Comparison of ENCODE assay signal across 8 cellular contexts in genomic region chr13:45417790-45418534, GRCh38. TPM values are rescaled to one million over a fixed set of nuclear protein-coding genes. Genes with fewer than 3 reads are reported as not detected.
DNase-seq lines count a peak whose midpoint lies in the region; ATAC-seq, FAIRE-seq and TF ChIP-seq lines count a peak whose summit lies in the region.

Gene SLC25A30, minus strand, starts transcription at chr13:45418373. Its CDS starts 6,948 bp downstream, at chr13:45411425.

- peak within 1 kb of the TSS; percentile 93 for H2AFZ ChIP-seq in smooth muscle cell (ENCODE audit: low read depth)

- H4K20me1 ChIP-seq in smooth muscle cell (ENCODE audit: low read depth) = no peaks in the 10 kb centered on the region

- H3K4me3 ChIP-seq in A549 (peak within 1 kb of the TSS; percentile 56), WI38 (ENCODE audit: low read depth, low read length) (peak within 1 kb of the TSS; percentile 81), bronchial epithelial cell (ENCODE audit: low read depth, low read length) (peak within 1 kb of the TSS; percentile 65), smooth muscle cell (peak within 1 kb of the TSS; percentile 68)

- H3K36me3 ChIP-seq in bronchial epithelial cell (ENCODE audit: control insufficient read depth, insufficient read depth, low read length) (no peaks in the 10 kb centered on the region), smooth muscle cell (ENCODE audit: low read depth) (no peaks in the 10 kb centered on the region)

- POLR2A ChIA-PET in A549 (lab: Yijun Ruan, JAX) = interaction anchor here (0.9 to 2.5 kb wide), 4 partner anchors 24 to 76 kb away, joined by 3 to 15 read pairs (median 4); partner anchors contain the start of gene COG3

- H3K4me2 ChIP-seq in A549 (peak within 1 kb of the TSS; percentile 81), smooth muscle cell (peak within 1 kb of the TSS; percentile 86)

- H3K79me2 ChIP-seq in smooth muscle cell (ENCODE audit: low read depth) = no peaks in the 10 kb centered on the region

- H3K27ac ChIP-seq in A549 (peak within 1 kb of the TSS; percentile 66 to 96), smooth muscle cell (ENCODE audit: low read depth) (peak within 1 kb of the TSS; percentile 49)

- DNase-seq in A549 (ENCODE audit: low read depth in 1 of 2, low spot score in 1 of 2) (peak; percentile 76 to 90), NCI-H2196 treated with DMSO at 0.1 percent for 48 hours (lab: John Stamatoyannopoulos, UW; ENCODE audit: unreplicated experiment) (peak; percentile 37), bronchial epithelial cell (ENCODE audit: low read depth) (peak; percentile 72), iPS-NIHi11 (ENCODE audit: low spot score) (peak; percentile 92), smooth muscle cell (lab: John Stamatoyannopoulos, UW; ENCODE audit: unreplicated experiment) (peak; percentile 79)

- peak; percentile 96 to 97 for ATAC-seq in A549
- ATAC-seq in GM18858 (IDR thresholded peaks at IDR 0.05; ENCODE audit: unreplicated experiment) = peak; percentile 69
- peak; percentile 92 for ATAC-seq in HG03066 (IDR thresholded peaks at IDR 0.05; ENCODE audit: low read depth, unreplicated experiment)

- H3K9me3 ChIP-seq in A549 (no peaks in the 10 kb centered on the region), smooth muscle cell (replicated peaks; ENCODE audit: low read depth) (no peaks in the 10 kb centered on the region)

- TF ChIP-seq POLR2A in A549 (IDR thresholded peaks at IDR 0.05; ENCODE audit: low read length) = peak; percentile 52

- no peak for TF ChIP-seq EP300 in A549 (IDR thresholded peaks at IDR 0.05)

- CTCF ChIA-PET in A549 (lab: Yijun Ruan, JAX) = interaction anchor here (1.2 to 2.6 kb wide), 5 partner anchors 10 to 46 kb away, joined by 3 to 7 read pairs (median 4); no protein-coding TSS in a partner anchor

- 2% methylated on average over 9 of the region's 64 CpGs for WGBS in A549 (ENCODE audit: missing lambda C conversion rate)
- WGBS in smooth muscle cell (ENCODE audit: low lambda C conversion rate) = 2% methylated on average over 61 of the region's 64 CpGs

- H3K27me3 ChIP-seq in bronchial epithelial cell (ENCODE audit: control insufficient read depth, insufficient read depth, low read length) (no peaks in the 10 kb centered on the region), smooth muscle cell (ENCODE audit: low read depth) (no peaks in the 10 kb centered on the region)

- H3K4me1 ChIP-seq in A549 (peaks cover 33% of the 10 kb centered on the region), smooth muscle cell (ENCODE audit: low read depth) (no peaks in the 10 kb centered on the region)

- no peak for TF ChIP-seq RAD21 in A549 (conservative IDR thresholded peaks at IDR 0.05 in 1 of 2, IDR thresholded peaks at IDR 0.05 in 1 of 2)

- TF ChIP-seq CTCF in A549 (IDR thresholded peaks at IDR 0.05) (no peak), WI38 (IDR thresholded peaks at IDR 0.05; ENCODE audit: low read depth, low read length) (no peak), bronchial epithelial cell (IDR thresholded peaks at IDR 0.05; ENCODE audit: insufficient read depth, low read length, severe bottlenecking) (no peak), smooth muscle cell (IDR thresholded peaks at IDR 0.05; ENCODE audit: borderline replicate concordance, insufficient read depth, poor library complexity, severe bottlenecking) (no peak)

- peak within 1 kb of the TSS; percentile 28 for H3K9ac ChIP-seq in smooth muscle cell (ENCODE audit: low read depth)

- no peaks in the 10 kb centered on the region for H3F3A ChIP-seq in smooth muscle cell (ENCODE audit: low read depth)

- FAIRE-seq in A549 (lab: Jason Lieb, UNC) (no peak), bronchial epithelial cell (lab: Jason Lieb, UNC) (no peak)

TF ChIP-seq in A549, 52 proteins besides CTCF, POLR2A, EP300 and RAD21:
- TF ChIP-seq BCL3 (IDR thresholded peaks at IDR 0.05) (peak; percentile 53; the same call in 1 of the 3 replicates), JUN (IDR thresholded peaks at IDR 0.05) (peak in 1 of 2 experiments; percentile 60; a peak in 1 of 5 replicates), MAX (IDR thresholded peaks at IDR 0.05) (peak; percentile 58), CHD2 (IDR thresholded peaks at IDR 0.05; ENCODE audit: low read length, partially characterized antibody) (no peak), HOXB5 (CRISPR knock-in tag; IDR thresholded peaks at IDR 0.05) (no peak)

RNA-seq across cellular contexts. Expression of gene SLC25A30, which starts in this region (rescaled TPM):
- polyA plus RNA-seq in A549 (2011; rRNA removed) = 11.2 and 12.7 TPM in 2 replicates
- polyA plus RNA-seq in A549 (2012; cell fraction: cytosol; rRNA removed) = 5.6 and 5.7 TPM in 2 replicates
- 1.6 and 2.7 TPM in 2 replicates for polyA plus RNA-seq in A549 (2012; cell fraction: nucleus; rRNA removed)
- polyA plus RNA-seq in A549 (2017; fragmentation: RNase III; extraction: RNeasy Plus Mini Kit Qiagen cat#74134 plus additional on column Dnase treatment) = 10.1 to 10.6 TPM (median 10.1 TPM) in 3 replicates
- 14.8 and 28.0 TPM in 2 replicates for polyA minus RNA-seq in A549 (2011; rRNA and poly(A)+ RNA removed)
- total RNA-seq in bronchial epithelial cell = 13.8 and 18.4 TPM in 2 replicates
- 6.8 and 7.6 TPM in 2 replicates for total RNA-seq in smooth muscle cell
- 1.3 and 2.2 TPM in 2 replicates for polyA plus RNA-seq in smooth muscle cell

Comparison
In these comparisons a context has a peak if more than half of its experiments do, and no peak if none do; other contexts are left out.
1. Peak in every context shown above with its lines: DNase-seq, ATAC-seq, H3K4me3 ChIP-seq and H3K27ac ChIP-seq.
2. DNase-seq: peak in every context shown above with its lines; median percentile 92 in iPS-NIHi11; 83 in A549; 79 in smooth muscle cell; 72 in bronchial epithelial cell; 37 in NCI-H2196 treated with DMSO at 0.1 percent for 48 hours.